ENCODE assay signal across 1 cellular context in genomic region chr9:87527211-87527916, GRCh38.
TF ChIP-seq lines count a peak whose summit lies in the region.

No MANE protein-coding gene starts in this region.

TF ChIP-seq in H1, 55 proteins besides CTCF, POLR2A, EP300 and RAD21:
- TF ChIP-seq CHD1 (IDR thresholded peaks at IDR 0.05; ENCODE audit: low read depth, low read length), result no peak
- TF ChIP-seq RBBP5 (IDR thresholded peaks at IDR 0.05; ENCODE audit: borderline replicate concordance, low read depth, low read length), result no peak
- TF ChIP-seq SIRT6 (IDR thresholded peaks at IDR 0.05; ENCODE audit: low read length), result no peak
- no peak for TF ChIP-seq SAP30 (IDR thresholded peaks at IDR 0.05; ENCODE audit: insufficient read depth, insufficient replicate concordance, low read length)
- no peak for TF ChIP-seq GTF2F1 (IDR thresholded peaks at IDR 0.05; ENCODE audit: borderline replicate concordance, low read depth, low read length)
